Comparison of ENCODE assay signal across 8 cellular contexts in the genomic region with DNA sequence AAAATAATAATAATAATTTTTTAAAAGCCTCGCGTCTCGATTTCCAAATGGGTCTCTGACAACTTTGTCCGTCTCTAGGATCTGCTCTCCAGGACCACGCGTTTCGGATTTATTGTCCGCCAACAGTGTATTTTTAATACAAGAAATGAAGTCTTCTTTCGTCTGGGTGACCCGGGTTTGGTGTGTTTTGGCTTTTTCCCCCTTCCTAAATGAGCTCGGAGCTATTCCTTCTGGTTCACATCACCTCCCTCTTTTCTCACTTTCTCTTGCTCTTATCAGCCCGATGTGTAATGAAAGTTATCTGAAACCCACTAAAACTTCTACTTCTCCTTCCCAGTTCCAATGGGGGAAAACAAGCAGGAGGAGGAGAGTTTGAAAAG.
A peak's percentile ranks its signal among the peaks of the same experiment; 100 is the strongest.
DNase-seq lines count a peak whose midpoint lies in the region; ATAC-seq and TF ChIP-seq lines count a peak whose summit lies in the region.

No MANE protein-coding gene starts in this region.

- H3K9me2 ChIP-seq in GM23338 (ENCODE audit: insufficient read depth) = no peaks in the 10 kb centered on the region

- H2AFZ ChIP-seq in GM23338 = peak overlapping the region; percentile 86
- H2AFZ ChIP-seq in parathyroid adenoma = peak overlapping the region; percentile 25

- H3K27me3 Mint-ChIP-seq in GM23338 (ENCODE audit: insufficient read depth, low read depth, poor library complexity) = peaks cover 60% of the 10 kb centered on the region

- H3K4me3 ChIP-seq in GM23338 (peak overlapping the region; percentile 73), RWPE2 (ENCODE audit: severe bottlenecking) (peak overlapping the region; percentile 75), fibroblast of pulmonary artery (replicated peaks; ENCODE audit: low read depth, low read length) (peak overlapping the region; percentile 75), parathyroid adenoma (ENCODE audit: low read depth, low read length) (peak overlapping the region; percentile 46)

- H3K4me2 ChIP-seq in GM23338 (peak overlapping the region; percentile 95), parathyroid adenoma (ENCODE audit: low read length) (peak overlapping the region; percentile 34)

- 0 out of 2 replicates have a peak, but pooled peaks cover 5% of the 10 kb centered on the region for H4K20me1 ChIP-seq in GM23338 (replicated peaks; ENCODE audit: insufficient read depth)

- H3K27me3 ChIP-seq in GM23338 (ENCODE audit: insufficient read depth) (peaks cover 83% of the 10 kb centered on the region), RWPE2 (ENCODE audit: insufficient read depth, poor library complexity, severe bottlenecking) (no peaks in the 10 kb centered on the region), parathyroid adenoma (ENCODE audit: control insufficient read depth, insufficient read depth, low read length) (peaks cover 15% of the 10 kb centered on the region)

- no peak overlapping the region for H3K9ac ChIP-seq in parathyroid adenoma

- TF ChIP-seq CTCF in GM23338 (conservative IDR thresholded peaks at IDR 0.05; ENCODE audit: low read depth in 2 of 2) (no peak), RWPE2 (IDR thresholded peaks at IDR 0.05; ENCODE audit: poor library complexity, severe bottlenecking) (no peak), fibroblast of pulmonary artery (IDR thresholded peaks at IDR 0.05; ENCODE audit: low read length, missing control alignments) (no peak), parathyroid adenoma (IDR thresholded peaks at IDR 0.05) (no peak)

- DNase-seq in GM23338 (ENCODE audit: low spot score) = no peak
- no peak for DNase-seq in RWPE2 (ENCODE audit: low spot score)
- no peak for DNase-seq in fibroblast of pulmonary artery (ENCODE audit: low read depth)
- DNase-seq in OCI-M1 (lab: John Stamatoyannopoulos, UW) = no peak
- DNase-seq in NCI-H446 (lab: John Stamatoyannopoulos, UW) = no peak
- no peak for DNase-seq in activated CD4-positive, alpha-beta T cell treated with anti-CD3 and anti-CD28 coated beads for 48 hours

- H3K36me3 ChIP-seq in GM23338 (ENCODE audit: insufficient read depth) (no peaks in the 10 kb centered on the region), RWPE2 (ENCODE audit: low read depth) (peaks cover 9% of the 10 kb centered on the region; the same call in 1 of the 2 replicates), parathyroid adenoma (ENCODE audit: control insufficient read depth, insufficient read depth, low read length) (no peaks in the 10 kb centered on the region)

- no peaks in the 10 kb centered on the region for H3K9me3 Mint-ChIP-seq in GM23338

- peak overlapping the region; percentile 79 for H3K4me3 Mint-ChIP-seq in GM23338

- no peaks in the 10 kb centered on the region for H3K36me3 Mint-ChIP-seq in GM23338 (ENCODE audit: low read depth)

- H3K79me2 ChIP-seq in GM23338 (replicated peaks; ENCODE audit: insufficient read depth) (no peaks in the 10 kb centered on the region), parathyroid adenoma (no peaks in the 10 kb centered on the region)

- no peak overlapping the region for H3K27ac Mint-ChIP-seq in GM23338

- H3F3A ChIP-seq in GM23338 (replicated peaks; ENCODE audit: low read depth) = peaks cover 3% of the 10 kb centered on the region; the same call in 1 of the 2 replicates

- no peak overlapping the region for H3K27ac ChIP-seq in GM23338 (ENCODE audit: low read depth)
- H3K27ac ChIP-seq in RWPE2 (ENCODE audit: poor library complexity, severe bottlenecking) = peak overlapping the region; percentile 39
- H3K27ac ChIP-seq in parathyroid adenoma = peak overlapping the region; percentile 21

- H3K4me1 ChIP-seq in GM23338 (ENCODE audit: insufficient read depth) (peaks cover 31% of the 10 kb centered on the region), RWPE2 (ENCODE audit: insufficient read depth, poor library complexity, severe bottlenecking) (peaks cover 17% of the 10 kb centered on the region), parathyroid adenoma (peaks cover 6% of the 10 kb centered on the region)

- peak; percentile 3; the same call in 1 of the 3 replicates for ATAC-seq in GM23338
- ATAC-seq in RWPE2 (ENCODE audit: low read depth) = peak; percentile 19; the same call in 1 of the 3 replicates
- ATAC-seq in GM21737 (IDR thresholded peaks at IDR 0.05; ENCODE audit: unreplicated experiment) = no peak

- H3K9me3 ChIP-seq in RWPE2 (ENCODE audit: severe bottlenecking) (no peaks in the 10 kb centered on the region), parathyroid adenoma (ENCODE audit: control insufficient read depth, low read length) (no peaks in the 10 kb centered on the region)

- peaks cover 42% of the 10 kb centered on the region for H3K4me1 Mint-ChIP-seq in GM23338

TF ChIP-seq in GM23338, 12 proteins besides CTCF, POLR2A, EP300 and RAD21:
- TF ChIP-seq, protein P1, sequence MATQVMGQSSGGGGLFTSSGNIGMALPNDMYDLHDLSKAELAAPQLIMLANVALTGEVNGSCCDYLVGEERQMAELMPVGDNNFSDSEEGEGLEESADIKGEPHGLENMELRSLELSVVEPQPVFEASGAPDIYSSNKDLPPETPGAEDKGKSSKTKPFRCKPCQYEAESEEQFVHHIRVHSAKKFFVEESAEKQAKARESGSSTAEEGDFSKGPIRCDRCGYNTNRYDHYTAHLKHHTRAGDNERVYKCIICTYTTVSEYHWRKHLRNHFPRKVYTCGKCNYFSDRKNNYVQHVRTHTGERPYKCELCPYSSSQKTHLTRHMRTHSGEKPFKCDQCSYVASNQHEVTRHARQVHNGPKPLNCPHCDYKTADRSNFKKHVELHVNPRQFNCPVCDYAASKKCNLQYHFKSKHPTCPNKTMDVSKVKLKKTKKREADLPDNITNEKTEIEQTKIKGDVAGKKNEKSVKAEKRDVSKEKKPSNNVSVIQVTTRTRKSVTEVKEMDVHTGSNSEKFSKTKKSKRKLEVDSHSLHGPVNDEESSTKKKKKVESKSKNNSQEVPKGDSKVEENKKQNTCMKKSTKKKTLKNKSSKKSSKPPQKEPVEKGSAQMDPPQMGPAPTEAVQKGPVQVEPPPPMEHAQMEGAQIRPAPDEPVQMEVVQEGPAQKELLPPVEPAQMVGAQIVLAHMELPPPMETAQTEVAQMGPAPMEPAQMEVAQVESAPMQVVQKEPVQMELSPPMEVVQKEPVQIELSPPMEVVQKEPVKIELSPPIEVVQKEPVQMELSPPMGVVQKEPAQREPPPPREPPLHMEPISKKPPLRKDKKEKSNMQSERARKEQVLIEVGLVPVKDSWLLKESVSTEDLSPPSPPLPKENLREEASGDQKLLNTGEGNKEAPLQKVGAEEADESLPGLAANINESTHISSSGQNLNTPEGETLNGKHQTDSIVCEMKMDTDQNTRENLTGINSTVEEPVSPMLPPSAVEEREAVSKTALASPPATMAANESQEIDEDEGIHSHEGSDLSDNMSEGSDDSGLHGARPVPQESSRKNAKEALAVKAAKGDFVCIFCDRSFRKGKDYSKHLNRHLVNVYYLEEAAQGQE (IDR thresholded peaks at IDR 0.05; ENCODE audit: unreplicated experiment) = no peak
- TF ChIP-seq EZH2 (IDR thresholded peaks at IDR 0.05; ENCODE audit: low read depth, unreplicated experiment) (no peak), EZH2phosphoT487 (IDR thresholded peaks at IDR 0.05; ENCODE audit: unreplicated experiment) (no peak), JUNB (IDR thresholded peaks at IDR 0.05; ENCODE audit: unreplicated experiment) (no peak)
- TF ChIP-seq, protein P2, sequence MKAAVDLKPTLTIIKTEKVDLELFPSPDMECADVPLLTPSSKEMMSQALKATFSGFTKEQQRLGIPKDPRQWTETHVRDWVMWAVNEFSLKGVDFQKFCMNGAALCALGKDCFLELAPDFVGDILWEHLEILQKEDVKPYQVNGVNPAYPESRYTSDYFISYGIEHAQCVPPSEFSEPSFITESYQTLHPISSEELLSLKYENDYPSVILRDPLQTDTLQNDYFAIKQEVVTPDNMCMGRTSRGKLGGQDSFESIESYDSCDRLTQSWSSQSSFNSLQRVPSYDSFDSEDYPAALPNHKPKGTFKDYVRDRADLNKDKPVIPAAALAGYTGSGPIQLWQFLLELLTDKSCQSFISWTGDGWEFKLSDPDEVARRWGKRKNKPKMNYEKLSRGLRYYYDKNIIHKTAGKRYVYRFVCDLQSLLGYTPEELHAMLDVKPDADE (IDR thresholded peaks at IDR 0.05) = no peak
